ENCODE assay signal across 8 cellular contexts in the genomic region with DNA sequence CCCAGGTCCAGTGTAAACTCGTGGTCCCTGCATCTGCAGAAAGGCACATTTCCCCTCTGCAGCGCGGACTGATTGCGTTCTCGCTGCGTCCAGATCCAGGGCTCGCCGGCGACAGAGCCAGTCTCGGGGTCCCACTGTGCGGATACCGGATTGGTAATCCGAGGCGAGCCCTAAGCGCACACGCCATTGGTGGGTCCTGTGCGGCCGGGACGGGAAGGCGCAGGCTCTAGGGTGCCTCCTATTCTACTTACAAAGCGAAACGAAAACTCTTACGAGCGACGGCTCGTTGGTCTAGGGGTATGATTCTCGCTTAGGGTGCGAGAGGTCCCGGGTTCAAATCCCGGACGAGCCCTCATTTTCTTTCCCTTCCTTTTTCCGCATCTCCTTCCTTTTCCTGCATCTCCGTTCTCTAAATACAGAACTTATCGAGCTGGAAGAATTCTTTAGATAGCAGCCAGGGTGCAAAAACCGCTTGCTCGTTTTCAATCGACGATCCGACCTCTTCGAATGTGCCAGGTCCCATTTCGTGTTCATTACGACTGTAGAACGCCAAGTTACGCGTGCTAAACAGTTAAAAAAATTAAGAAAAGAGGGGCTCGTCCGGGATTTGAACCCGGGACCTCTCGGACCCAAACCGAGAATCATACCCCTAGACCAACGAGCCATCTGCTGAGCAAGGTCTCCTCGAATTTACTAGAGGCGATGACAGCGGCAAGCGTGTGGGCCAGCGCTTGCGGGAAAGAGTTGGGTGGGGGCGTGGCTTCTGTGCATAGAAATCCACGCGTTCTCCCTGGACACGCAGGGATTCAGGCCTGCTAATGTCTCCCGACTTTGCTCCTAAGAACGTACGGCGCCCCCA.
DNase-seq lines count a peak whose midpoint lies in the region; ATAC-seq and TF ChIP-seq lines count a peak whose summit lies in the region.

No MANE protein-coding gene starts in this region.

- in situ Hi-C loops in GM18951 (cut with MboI; ENCODE audit: low sequenced_read_pairs, unreplicated experiment) = no loop called here

- peak; percentile 61 for ATAC-seq in HG03159 (IDR thresholded peaks at IDR 0.05; ENCODE audit: unreplicated experiment)
- peak; percentile 90 for ATAC-seq in central memory CD8-positive, alpha-beta T cell (replicated peaks; ENCODE audit: extremely low read depth, poor library complexity, severe bottlenecking)

- TF ChIP-seq CTCF in AG09319 (IDR thresholded peaks at IDR 0.05; ENCODE audit: low read depth, low read length) = no peak

- H3K36me3 Mint-ChIP-seq in central memory CD8-positive, alpha-beta T cell (ENCODE audit: insufficient read depth) = peaks cover 34% of the 10 kb centered on the region

- H3K9me3 Mint-ChIP-seq in central memory CD8-positive, alpha-beta T cell = no peaks in the 10 kb centered on the region

- peak overlapping the region; percentile 99 for H3K27ac Mint-ChIP-seq in central memory CD8-positive, alpha-beta T cell (ENCODE audit: low read depth)

- peak; percentile 53 for TF ChIP-seq POLR2A in GM18951 (IDR thresholded peaks at IDR 0.05; ENCODE audit: extremely low read depth, insufficient read depth, insufficient read length)

- DNase-seq in AG09319 (ENCODE audit: extremely low read depth, low read depth) = peak; percentile 77
- peak; percentile 77 for DNase-seq in NCI-H226
- peak; percentile 79 for DNase-seq in activated CD4-positive, CD25-positive, alpha-beta regulatory T cell treated with anti-CD3 and anti-CD28 coated beads, Interleukin-2, amount 50 U/mL, for 16 hours (ENCODE audit: low read depth, low spot score)
- DNase-seq in central memory CD8-positive, alpha-beta T cell (ENCODE audit: low spot score in 2 of 2) = peak; percentile 88 to 96
- DNase-seq in islet precursor cell = peak; percentile 95
- DNase-seq in stimulated activated CD4-positive, alpha-beta T cell treated with anti-CD3 and anti-CD28 coated beads, Interleukin-12 subunit alpha, Interleukin-12 subunit beta, amount 100 ng/mL, for 24 hours (ENCODE audit: low read depth in 2 of 2) = peak; percentile 92

- H3K27me3 Mint-ChIP-seq in central memory CD8-positive, alpha-beta T cell = peaks cover 4% of the 10 kb centered on the region

- peak overlapping the region; percentile 92 for H3K4me3 Mint-ChIP-seq in central memory CD8-positive, alpha-beta T cell

- H3K4me1 Mint-ChIP-seq in central memory CD8-positive, alpha-beta T cell = peaks cover 45% of the 10 kb centered on the region

Comparison
In these comparisons a context has a peak if more than half of its experiments do, and no peak if none do; other contexts are left out.
1. Peak in every context shown above with its lines: DNase-seq and ATAC-seq.